11 cellular contexts compared by ENCODE assay signal in the genomic region with DNA sequence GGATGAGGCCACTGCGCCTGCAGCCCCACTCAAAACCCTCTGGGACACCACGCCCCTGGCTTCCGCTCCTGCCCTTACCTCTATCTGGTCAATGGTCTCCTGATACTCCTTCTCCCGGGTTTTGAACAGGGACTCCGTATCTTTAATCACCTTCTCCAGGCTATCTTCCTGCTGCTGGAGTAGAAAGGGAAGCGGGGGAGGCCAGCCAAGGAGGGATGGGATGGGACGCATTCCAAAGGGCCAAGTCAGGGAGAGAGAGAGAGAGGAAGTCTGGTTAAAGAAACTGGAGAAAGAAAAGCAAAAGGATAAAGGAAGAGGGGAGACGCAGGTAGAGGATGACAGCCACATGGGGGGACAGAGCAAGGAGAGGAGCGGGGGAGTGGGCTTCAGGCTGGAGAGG. TPM values are rescaled to one million over a fixed set of nuclear protein-coding genes. Genes with fewer than 3 reads are reported as not detected.
A peak's percentile ranks its signal among the peaks of the same experiment; 100 is the strongest.
DNase-seq lines count a peak whose midpoint lies in the region; ATAC-seq and TF ChIP-seq lines count a peak whose summit lies in the region.
"Had no signal": no experiment of that assay in that cellular context is flagged by ENCODE, and none has a peak within 500 bp of the region (broad histone marks: within the 10 kb centered on the region; RNA-seq: fewer than 3 reads in every experiment).

No MANE protein-coding gene starts in this region.

- peaks cover 0 to 32% of the 10 kb centered on the region in 2 donors for H3K36me3 ChIP-seq in gastrocnemius medialis

- intact Hi-C loops in gastrocnemius medialis (cut with DNase I; ENCODE audit: low total_unique reads): no loop called here

- H3K4me3 ChIP-seq in WI38 (ENCODE audit: low read depth, low read length) (peak overlapping the region; percentile 66), foreskin fibroblast (ENCODE audit: low read depth in 1 of 2, low read length in 2 of 2) (peak overlapping the region in 1 of 2 donors; percentile 27), gastrocnemius medialis (no peak overlapping the region)
- H3K4me3 ChIP-seq: right lobe of liver had no signal

- TF ChIP-seq POLR2A in gastrocnemius medialis (IDR thresholded peaks at IDR 0.05): no peak

- in situ Hi-C loops in gastrocnemius medialis (cut with MboI; ENCODE audit: low sequenced_read_pairs in 4 of 4): loop anchor here in 2 of 4 donors (10.0 to 25.0 kb wide), 2 partner anchors 123 to 136 kb away; no protein-coding TSS in a partner anchor

- H3K27me3 ChIP-seq in gastrocnemius medialis: no peaks in the 10 kb centered on the region
- H3K27me3 ChIP-seq: right lobe of liver had no signal

- H3K27ac ChIP-seq in gastrocnemius medialis: peak overlapping the region; percentile 41 to 93 (median 91)
- H3K27ac ChIP-seq: right lobe of liver had no signal

- H3K4me1 ChIP-seq in gastrocnemius medialis: peaks cover 38 to 53% of the 10 kb centered on the region in 2 donors

- DNase-seq in Daoy (ENCODE audit: low read depth) (peak; percentile 78), foreskin fibroblast (peak; percentile 82 to 92), gastrocnemius medialis (peak in 1 of 2 donors; percentile 22), left lobe of liver (ENCODE audit: low spot score) (no peak)
- DNase-seq: activated CD4-positive, alpha-beta T cell treated with anti-CD3 and anti-CD28 coated beads for 1 hour; amygdala; right lobe of liver had no signal

- no peak for ATAC-seq in gastrocnemius medialis
- no peak for ATAC-seq in HG03135 (IDR thresholded peaks at IDR 0.05; ENCODE audit: unreplicated experiment)
- no peak for ATAC-seq in HG02981 (IDR thresholded peaks at IDR 0.05; ENCODE audit: unreplicated experiment)
- no peak for ATAC-seq in GM18502 (IDR thresholded peaks at IDR 0.05; ENCODE audit: poor library complexity, unreplicated experiment)
- no peak for ATAC-seq in left lobe of liver

- no peaks in the 10 kb centered on the region for H3K9me3 ChIP-seq in gastrocnemius medialis
- H3K9me3 ChIP-seq: right lobe of liver had no signal

- TF ChIP-seq CTCF in WI38 (IDR thresholded peaks at IDR 0.05; ENCODE audit: low read depth, low read length) (no peak), foreskin fibroblast (IDR thresholded peaks at IDR 0.05; ENCODE audit: low read depth, low read length) (no peak), gastrocnemius medialis (IDR thresholded peaks at IDR 0.05 in 4 of 5, conservative IDR thresholded peaks at IDR 0.05 in 1 of 5) (no peak)

RNA-seq across cellular contexts. Expression of gene IFFO1, which starts 7.9 kb away (rescaled TPM):
- total RNA-seq in Daoy (2014; rRNA removed; shearing (Covaris generic)): 5.9 and 11.8 TPM in 2 replicates
- total RNA-seq in gastrocnemius medialis (10 to 100 TPM in 1 of 4 donors, 1 to 10 TPM in 3; 6.8 to 10.5 (median 8.3) TPM), left lobe of liver (8.8 TPM)

RNA-seq across cellular contexts. Expression of gene GAPDH, which starts 13.7 kb away (rescaled TPM):
- total RNA-seq in Daoy (2014; rRNA removed; shearing (Covaris generic)): 5,302 and 5,697 TPM in 2 replicates
- total RNA-seq in gastrocnemius medialis (over 10,000 TPM; 11,241 to 15,891 (median 13,472) TPM), left lobe of liver (1,145 TPM)

RNA-seq across cellular contexts. Expression of gene NOP2, which starts 20.1 kb away (rescaled TPM):
- 111 and 129 TPM in 2 replicates for total RNA-seq in Daoy (2014; rRNA removed; shearing (Covaris generic))
- 10 to 100 TPM; 25.7 to 63.3 (median 45.3) TPM for total RNA-seq in gastrocnemius medialis
- total RNA-seq in left lobe of liver: 14.9 TPM

RNA-seq across cellular contexts. Expression of gene NCAPD2, which starts 54.1 kb away (rescaled TPM):
- total RNA-seq in Daoy (2014; rRNA removed; shearing (Covaris generic)): 95.2 and 117 TPM in 2 replicates
- total RNA-seq in gastrocnemius medialis (100 to 1,000 TPM in 1 of 4 donors, 10 to 100 TPM in 3; 12.3 to 250 (median 13.3) TPM), left lobe of liver (9.0 TPM)

RNA-seq across cellular contexts. Expression of gene MRPL51, which starts 54.9 kb away (rescaled TPM):
- 250 and 327 TPM in 2 replicates for total RNA-seq in Daoy (2014; rRNA removed; shearing (Covaris generic))
- total RNA-seq in gastrocnemius medialis (100 to 1,000 TPM in 3 of 4 donors, 10 to 100 TPM in 1; 76.6 to 147 (median 124) TPM), left lobe of liver (84.1 TPM)
